ENCODE assay signal across 31 cellular contexts in the genomic region with DNA sequence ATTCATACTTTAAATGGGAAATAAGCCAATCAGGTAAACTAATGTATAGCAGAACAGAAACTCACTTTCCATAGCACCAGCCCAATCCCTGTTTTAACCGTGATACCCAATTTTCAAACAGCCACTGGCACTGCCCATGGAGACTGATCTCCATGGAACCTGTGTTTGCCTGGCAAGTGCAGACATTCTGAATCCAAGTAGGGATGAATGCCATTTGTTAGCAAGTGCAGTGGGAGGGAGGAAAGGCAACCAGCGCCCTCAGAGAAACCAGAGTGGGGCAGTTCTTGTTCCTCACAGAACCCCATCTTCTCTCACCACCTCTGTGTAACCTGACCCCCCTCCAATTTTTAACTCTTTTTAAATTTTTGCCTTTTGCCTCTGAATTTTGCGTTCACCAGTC.
"Had no signal": no experiment of that assay in that cellular context is flagged by ENCODE, and none has a peak within 500 bp of the region (broad histone marks: within the 10 kb centered on the region; RNA-seq: fewer than 3 reads in every experiment).

No MANE protein-coding gene starts in this region.

- H3K36me3 Mint-ChIP-seq: activated naive CD4-positive, alpha-beta T cell treated with anti-CD3 and anti-CD28 coated beads, Interleukin-2, amount 10 ng/mL, durations not matched to agents 7 days and 5 days; activated naive CD4-positive, alpha-beta T cell treated with anti-CD3 and anti-CD28 coated beads, Interleukin-2, amount 50 U/mL, for 24 hours; activated naive CD8-positive, alpha-beta T cell; activated naive CD8-positive, alpha-beta T cell treated with anti-CD3 and anti-CD28 coated beads for 36 hours; activated naive CD8-positive, alpha-beta T cell treated with anti-CD3 and anti-CD28 coated beads, Interleukin-2, amount 10 ng/mL, durations not matched to agents 7 days and 5 days had no signal

- H3K4me1 Mint-ChIP-seq: activated naive CD4-positive, alpha-beta T cell treated with anti-CD3 and anti-CD28 coated beads, Interleukin-2, amount 10 ng/mL, durations not matched to agents 7 days and 5 days; activated naive CD4-positive, alpha-beta T cell treated with anti-CD3 and anti-CD28 coated beads, Interleukin-2, amount 50 U/mL, for 24 hours; activated naive CD8-positive, alpha-beta T cell treated with anti-CD3 and anti-CD28 coated beads for 36 hours; activated naive CD8-positive, alpha-beta T cell treated with anti-CD3 and anti-CD28 coated beads, Interleukin-2, amount 10 ng/mL, durations not matched to agents 7 days and 5 days; activated naive CD8-positive, alpha-beta T cell treated with anti-CD3 and anti-CD28 coated beads, Interleukin-2, amount 50 U/mL, for 24 hours; activated T-helper 17 cell treated with anti-CD3 and anti-CD28 coated beads, Interleukin-2, amount 50 U/mL, for 72 hours; brain; central memory CD8-positive, alpha-beta T cell had no signal

- H3K27ac Mint-ChIP-seq: activated naive CD4-positive, alpha-beta T cell treated with anti-CD3 and anti-CD28 coated beads for 36 hours; activated naive CD4-positive, alpha-beta T cell treated with anti-CD3 and anti-CD28 coated beads, Interleukin-2, amount 10 ng/mL, durations not matched to agents 7 days and 5 days; activated naive CD4-positive, alpha-beta T cell treated with anti-CD3 and anti-CD28 coated beads, Interleukin-2, amount 50 U/mL, for 24 hours; activated naive CD4-positive, alpha-beta T cell treated with anti-CD3 and anti-CD28 coated beads, Interleukin-2, amount 50 U/mL, for 72 hours; activated naive CD8-positive, alpha-beta T cell; activated naive CD8-positive, alpha-beta T cell treated with anti-CD3 and anti-CD28 coated beads for 36 hours; activated naive CD8-positive, alpha-beta T cell treated with anti-CD3 and anti-CD28 coated beads, Interleukin-2, amount 10 ng/mL, durations not matched to agents 7 days and 5 days; activated naive CD8-positive, alpha-beta T cell treated with anti-CD3 and anti-CD28 coated beads, Interleukin-2, amount 50 U/mL, for 24 hours; activated T-cell treated with anti-CD3 and anti-CD28 coated beads, Interleukin-2, amount 50 U/mL, for 24 hours; activated T-cell treated with anti-CD3 and anti-CD28 coated beads, Interleukin-2, amount 50 U/mL, for 72 hours; activated T-helper 1 cell treated with anti-CD3 and anti-CD28 coated beads, Interleukin-12 subunit alpha, Interleukin-12 subunit beta, Interleukin-2, Interleukin-4 antibody, amounts not matched to agents 30 ng/mL and 10 ng/mL and 1 ng/mL, durations not matched to agents 14 hours and 24 hours and 36 hours; activated T-helper 17 cell treated with anti-CD3 and anti-CD28 coated beads, Interleukin-2, amount 50 U/mL, for 72 hours; activated T-helper 2 cell treated with anti-CD3 and anti-CD28 coated beads, Interferon-gamma antibody, Interleukin-2, Interleukin-4, amounts not matched to agents 10 μg/mL and 5 μg/mL and 100 μg/mL, durations not matched to agents 14 hours and 24 hours and 36 hours; brain had no signal

- H3K27me3 Mint-ChIP-seq: activated naive CD4-positive, alpha-beta T cell treated with anti-CD3 and anti-CD28 coated beads, Interleukin-2, amount 10 ng/mL, durations not matched to agents 7 days and 5 days; activated naive CD4-positive, alpha-beta T cell treated with anti-CD3 and anti-CD28 coated beads, Interleukin-2, amount 50 U/mL, for 24 hours; activated naive CD8-positive, alpha-beta T cell treated with anti-CD3 and anti-CD28 coated beads, Interleukin-2, amount 10 ng/mL, durations not matched to agents 7 days and 5 days; activated T-cell treated with anti-CD3 and anti-CD28 coated beads, Interleukin-2, amount 50 U/mL, for 24 hours; activated T-helper 17 cell treated with anti-CD3 and anti-CD28 coated beads, Interleukin-2, amount 50 U/mL, for 72 hours; brain; central memory CD8-positive, alpha-beta T cell had no signal

- H3K4me3 Mint-ChIP-seq: activated naive CD4-positive, alpha-beta T cell treated with anti-CD3 and anti-CD28 coated beads for 36 hours; activated naive CD4-positive, alpha-beta T cell treated with anti-CD3 and anti-CD28 coated beads, Interleukin-2, amount 10 ng/mL, durations not matched to agents 7 days and 5 days; activated naive CD4-positive, alpha-beta T cell treated with anti-CD3 and anti-CD28 coated beads, Interleukin-2, amount 50 U/mL, for 24 hours; activated naive CD8-positive, alpha-beta T cell; activated naive CD8-positive, alpha-beta T cell treated with anti-CD3 and anti-CD28 coated beads for 36 hours; activated naive CD8-positive, alpha-beta T cell treated with anti-CD3 and anti-CD28 coated beads, Interleukin-2, amount 10 ng/mL, durations not matched to agents 7 days and 5 days; activated naive CD8-positive, alpha-beta T cell treated with anti-CD3 and anti-CD28 coated beads, Interleukin-2, amount 50 U/mL, for 24 hours; activated T-cell treated with anti-CD3 and anti-CD28 coated beads, Interleukin-2, amount 50 U/mL, for 24 hours; activated T-cell treated with anti-CD3 and anti-CD28 coated beads, Interleukin-2, amount 50 U/mL, for 4 hours; activated T-cell treated with anti-CD3 and anti-CD28 coated beads, Interleukin-2, amount 50 U/mL, for 72 hours; activated T-helper 1 cell treated with anti-CD3 and anti-CD28 coated beads, Interleukin-12 subunit alpha, Interleukin-12 subunit beta, Interleukin-2, Interleukin-4 antibody, amounts not matched to agents 30 ng/mL and 10 ng/mL and 1 ng/mL, durations not matched to agents 14 hours and 24 hours and 36 hours; activated T-helper 17 cell treated with anti-CD3 and anti-CD28 coated beads, Interleukin-2, amount 50 U/mL, for 72 hours; brain; central memory CD8-positive, alpha-beta T cell had no signal

- DNase-seq: activated effector memory CD4-positive, alpha-beta T cell treated with anti-CD3 and anti-CD28 coated beads, Interleukin-2, amount 50 U/mL, for 16 hours; activated effector memory CD4-positive, alpha-beta T cell treated with Interleukin-2 at 50 U/mL for 16 hours; activated gamma-delta T cell; activated gamma-delta T cell treated with Interleukin-2 at 50 U/mL for 16 hours; activated naive CD4-positive, alpha-beta T cell; activated naive CD4-positive, alpha-beta T cell treated with anti-CD3 and anti-CD28 coated beads for 36 hours; activated naive CD4-positive, alpha-beta T cell treated with anti-CD3 and anti-CD28 coated beads, Interleukin-2, amount 10 ng/mL, durations not matched to agents 7 days and 5 days; activated naive CD4-positive, alpha-beta T cell treated with anti-CD3 and anti-CD28 coated beads, Interleukin-2, amount 50 U/mL, for 16 hours; activated naive CD4-positive, alpha-beta T cell treated with Interleukin-2 at 50 U/mL for 16 hours; activated naive CD8-positive, alpha-beta T cell treated with anti-CD3 and anti-CD28 coated beads for 36 hours; activated naive CD8-positive, alpha-beta T cell treated with anti-CD3 and anti-CD28 coated beads, Interleukin-2, amount 10 ng/mL, durations not matched to agents 7 days and 5 days; activated naive CD8-positive, alpha-beta T cell treated with anti-CD3 and anti-CD28 coated beads, Interleukin-2, amount 50 U/mL, for 24 hours; activated T-cell treated with anti-CD3 and anti-CD28 coated beads, Interleukin-2, amount 50 U/mL, for 1 hour; activated T-cell treated with anti-CD3 and anti-CD28 coated beads, Interleukin-2, amount 50 U/mL, for 24 hours; activated T-cell treated with anti-CD3 and anti-CD28 coated beads, Interleukin-2, amount 50 U/mL, for 4 hours; activated T-cell treated with anti-CD3 and anti-CD28 coated beads, Interleukin-2, amount 50 U/mL, for 48 hours; activated T-cell treated with anti-CD3 and anti-CD28 coated beads, Interleukin-2, amount 50 U/mL, for 72 hours; adrenal gland; amniotic stem cell; body of pancreas; brain microvascular endothelial cell; central memory CD4-positive, alpha-beta T cell; cerebellar nuclear complex had no signal

- H3K9me3 Mint-ChIP-seq: activated T-cell treated with anti-CD3 and anti-CD28 coated beads, Interleukin-2, amount 50 U/mL, for 4 hours had no signal

- ATAC-seq: activated naive CD4-positive, alpha-beta T cell treated with anti-CD3 and anti-CD28 coated beads, Interleukin-2, amount 50 U/mL, for 72 hours; activated naive CD8-positive, alpha-beta T cell treated with anti-CD3 and anti-CD28 coated beads, Interleukin-2, amount 50 U/mL, for 24 hours; activated T-cell treated with anti-CD3 and anti-CD28 coated beads, Interleukin-2, amount 50 U/mL, for 4 hours; activated T-cell treated with anti-CD3 and anti-CD28 coated beads, Interleukin-2, amount 50 U/mL, for 72 hours; activated T-helper 17 cell treated with anti-CD3 and anti-CD28 coated beads, Interleukin-2, amount 50 U/mL, for 72 hours; body of pancreas had no signal
